In genomic region chr19:45567609-45568008, GRCh38 we compare ENCODE assay signal across 18 cellular contexts. TPM values are rescaled to one million over a fixed set of nuclear protein-coding genes. Genes with fewer than 3 reads are reported as not detected.
DNase-seq lines count a peak whose midpoint lies in the region; ATAC-seq and TF ChIP-seq lines count a peak whose summit lies in the region.
"Had no signal": no experiment of that assay in that cellular context is flagged by ENCODE, and none has a peak within 500 bp of the region (broad histone marks: within the 10 kb centered on the region; RNA-seq: fewer than 3 reads in every experiment).

No MANE protein-coding gene starts in this region.

- POLR2A ChIA-PET in WTC11 (lab: Charles Lee) = no interaction called here

- no peak overlapping the region for H3K4me3 Mint-ChIP-seq in WTC11

- CTCF ChIA-PET in WTC11 (lab: Charles Lee) = interaction anchor here (0.6 to 1.3 kb wide), 2 partner anchors 9 to 24 kb away, joined by 3 to 8 read pairs; no protein-coding TSS in a partner anchor

- H3K27me3 Mint-ChIP-seq in WTC11 (ENCODE audit: low read depth) = no peaks in the 10 kb centered on the region

- intact Hi-C loops in left ventricle myocardium inferior (cut with micrococcal nuclease) = no loop called here
- intact Hi-C loops in Right ventricle myocardium inferior (cut with DNase I) = no loop called here
- intact Hi-C loops in mucosa of descending colon (cut with DNase I, micrococcal nuclease) = no loop called here

- ATAC-seq in Right ventricle myocardium inferior (no peak), WTC11 (no peak), mucosa of descending colon (peak; percentile 16), HG02840 (IDR thresholded peaks at IDR 0.05; ENCODE audit: low FRiP score, unreplicated experiment) (no peak), HG03378 (IDR thresholded peaks at IDR 0.05; ENCODE audit: unreplicated experiment) (no peak), GM18873 (IDR thresholded peaks at IDR 0.05; ENCODE audit: low FRiP score, unreplicated experiment) (no peak)
- ATAC-seq: GM12878, K562 had no signal

- peaks cover 23% of the 10 kb centered on the region for H3K4me1 Mint-ChIP-seq in WTC11

- H3K27ac Mint-ChIP-seq in WTC11 = 0 out of 2 replicates have a peak overlapping the region, but pooled peaks have one; percentile 42

- TF ChIP-seq CTCF in left ventricle myocardium inferior (IDR thresholded peaks at IDR 0.05; ENCODE audit: borderline replicate concordance) = no peak
- TF ChIP-seq CTCF in WTC11 (IDR thresholded peaks at IDR 0.05) = no peak
- no peak for TF ChIP-seq CTCF in mucosa of descending colon (IDR thresholded peaks at IDR 0.05)

- H3K4me1 ChIP-seq in left ventricle myocardium inferior = peaks cover 54% of the 10 kb centered on the region
- H3K4me1 ChIP-seq in mucosa of descending colon (ENCODE audit: low read depth) = peaks cover 29% of the 10 kb centered on the region
- H3K4me1 ChIP-seq: HAP-1 had no signal

- no peaks in the 10 kb centered on the region for H3K9me3 Mint-ChIP-seq in WTC11

- no peak overlapping the region for H3K4me3 ChIP-seq in left ventricle myocardium inferior
- no peak overlapping the region for H3K4me3 ChIP-seq in mucosa of descending colon
- H3K4me3 ChIP-seq: BLaER1 treated with 17β-estradiol and CSF1 and Interleukin-3, amounts not matched to agents 10 nM and 100 nM; GM12878; HAP-1; K562 had no signal

- DNase-seq in left ventricle myocardium inferior = no peak
- no peak for DNase-seq in Right ventricle myocardium inferior (ENCODE audit: missing footprints)
- no peak for DNase-seq in WTC11 (ENCODE audit: low spot score)
- DNase-seq in mucosa of descending colon = no peak
- no peak for DNase-seq in activated CD4-positive, CD25-positive, alpha-beta regulatory T cell (lab: John Stamatoyannopoulos, UW)
- DNase-seq: DND-41, NCI-H1048, NCI-H146, NCI-H2081, NCI-H510A, NCI-H82 had no signal

- H3K9me3 ChIP-seq in left ventricle myocardium inferior (replicated peaks) = peaks cover 5% of the 10 kb centered on the region
- no peaks in the 10 kb centered on the region for H3K9me3 ChIP-seq in mucosa of descending colon
- H3K9me3 ChIP-seq: BLaER1 treated with 17β-estradiol and CSF1 and Interleukin-3, amounts not matched to agents 10 nM and 100 nM; HAP-1 had no signal

- H3K27ac ChIP-seq in left ventricle myocardium inferior (replicated peaks) = peak overlapping the region; percentile 83
- H3K27ac ChIP-seq: BLaER1 treated with 17β-estradiol and CSF1 and Interleukin-3, amounts not matched to agents 10 nM and 100 nM had no signal

- no peaks in the 10 kb centered on the region for H3K27me3 ChIP-seq in left ventricle myocardium inferior (ENCODE audit: low read depth)
- H3K27me3 ChIP-seq: BLaER1 treated with 17β-estradiol and CSF1 and Interleukin-3, amounts not matched to agents 10 nM and 100 nM had no signal

- H3K36me3 ChIP-seq in left ventricle myocardium inferior = no peaks in the 10 kb centered on the region
- no peaks in the 10 kb centered on the region for H3K36me3 ChIP-seq in mucosa of descending colon (ENCODE audit: low read depth)
- H3K36me3 ChIP-seq: HAP-1 had no signal

- H3K36me3 Mint-ChIP-seq in WTC11 = no peaks in the 10 kb centered on the region

TF ChIP-seq in WTC11, 78 proteins besides CTCF, POLR2A, EP300 and RAD21:
- TF ChIP-seq NFYB (CRISPR knock-in tag; conservative IDR thresholded peaks at IDR 0.05; ENCODE audit: low read depth) (no peak), ZNF425 (CRISPR knock-in tag; conservative IDR thresholded peaks at IDR 0.05) (no peak), USF2 (CRISPR knock-in tag; IDR thresholded peaks at IDR 0.05) (no peak), ZNF263 (CRISPR knock-in tag; IDR thresholded peaks at IDR 0.05; ENCODE audit: low read depth) (no peak)

RNA-seq across cellular contexts. Expression of gene OPA3, which starts 17.0 kb away (rescaled TPM):
- total RNA-seq in left ventricle myocardium inferior = 25.3 TPM
- 24.5 TPM for total RNA-seq in Right ventricle myocardium inferior
- total RNA-seq in WTC11 (2021) = 10.1 to 16.1 TPM (median 14.9 TPM) in 3 replicates
- 10 to 100 TPM; 12.1 to 16.4 (median 13.4) TPM for total RNA-seq in mucosa of descending colon

RNA-seq across cellular contexts. Expression of gene GPR4, which starts 34.4 kb away (rescaled TPM):
- total RNA-seq in left ventricle myocardium inferior = 5.1 TPM
- total RNA-seq in Right ventricle myocardium inferior = 5.4 TPM
- total RNA-seq in WTC11 (2021) = 0.11 to 0.48 TPM (median 0.44 TPM) in 3 replicates
- total RNA-seq in mucosa of descending colon = 1 to 10 TPM in 2 of 3 donors, under 1 TPM in 1; 0.84 to 1.0 (median 1.0) TPM
- total RNA-seq: GM12878 had no signal
